In genomic region chr19:40717325-40717879, GRCh38 we compare ENCODE assay signal across 7 cellular contexts. TPM values are rescaled to one million over a fixed set of nuclear protein-coding genes. Genes with fewer than 3 reads are reported as not detected.
A peak's percentile ranks its signal among the peaks of the same experiment; 100 is the strongest.
DNase-seq lines count a peak whose midpoint lies in the region; ATAC-seq, FAIRE-seq and TF ChIP-seq lines count a peak whose summit lies in the region.

No MANE protein-coding gene starts in this region.

- H3K79me2 ChIP-seq in GM23338 (replicated peaks; ENCODE audit: insufficient read depth) = peaks cover 38% of the 10 kb centered on the region
- H3K79me2 ChIP-seq in fibroblast of lung (ENCODE audit: control insufficient read depth, insufficient read depth, low read length) = peaks cover 44% of the 10 kb centered on the region

- H3K27ac ChIP-seq in GM23338 (ENCODE audit: low read depth) = peak overlapping the region; percentile 83; the same call in 1 of the 2 replicates
- peak overlapping the region; percentile 98 for H3K27ac ChIP-seq in fibroblast of lung (ENCODE audit: insufficient read depth, low read length)
- peak overlapping the region; percentile 92 to 97 (median 94) for H3K27ac ChIP-seq in pancreas

- H3K4me1 Mint-ChIP-seq in GM23338 = peaks cover 25% of the 10 kb centered on the region

- H3F3A ChIP-seq in GM23338 (replicated peaks; ENCODE audit: low read depth) = peaks cover 15% of the 10 kb centered on the region; the same call in 1 of the 2 replicates

- H3K4me3 ChIP-seq in GM23338 = peak overlapping the region; percentile 99
- H3K4me3 ChIP-seq in fibroblast of lung (replicated peaks in 1 of 4; ENCODE audit: control extremely low read depth in 1 of 4, insufficient read depth in 1 of 4, low read depth in 3 of 4, low read length in 4 of 4) = peak overlapping the region; percentile 70 to 94 (median 78)
- H3K4me3 ChIP-seq in pancreas = peak overlapping the region; percentile 62 to 86 (median 69)

- H3K4me3 Mint-ChIP-seq in GM23338 = peak overlapping the region; percentile 79

- TF ChIP-seq CTCF in GM23338 (conservative IDR thresholded peaks at IDR 0.05; ENCODE audit: low read depth in 2 of 2) = no peak
- TF ChIP-seq CTCF in fibroblast of lung (conservative IDR thresholded peaks at IDR 0.05 in 1 of 2, IDR thresholded peaks at IDR 0.05 in 1 of 2; ENCODE audit: low read depth in 1 of 2, low read length in 2 of 2) = no peak
- TF ChIP-seq CTCF in pancreas (IDR thresholded peaks at IDR 0.05) = no peak

- FAIRE-seq in pancreas (lab: Jason Lieb, UNC) = no peak

- peak overlapping the region; percentile 86 for H3K9ac ChIP-seq in fibroblast of lung (ENCODE audit: insufficient read depth, low read length)

- no peak for DNase-seq in GM23338 (ENCODE audit: low spot score)
- peak; percentile 4 for DNase-seq in RPMI8226
- peak; percentile 12 to 21 for DNase-seq in fibroblast of lung (ENCODE audit: low read depth in 2 of 2)
- DNase-seq in pancreas = peak in 2 of 6 donors; percentile 48 to 85
- DNase-seq in NK-92 treated with Interleukin-12 subunit alpha and Interleukin-12 subunit beta, amount 100 ng/mL, for 24 hours (lab: John Stamatoyannopoulos, UW) = no peak
- DNase-seq in DMS153 (lab: John Stamatoyannopoulos, UW) = no peak

- H3K9me3 Mint-ChIP-seq in GM23338 = no peaks in the 10 kb centered on the region

- no peaks in the 10 kb centered on the region for H3K9me2 ChIP-seq in GM23338 (ENCODE audit: insufficient read depth)

- H4K20me1 ChIP-seq in GM23338 (replicated peaks; ENCODE audit: insufficient read depth) (peaks cover 10% of the 10 kb centered on the region; the same call in 1 of the 2 replicates), fibroblast of lung (ENCODE audit: control insufficient read depth, extremely low read depth, insufficient read depth, low read length) (no peaks in the 10 kb centered on the region)

- 0% methylated on average over 20 of the region's 20 CpGs for WGBS in pancreas, 2 donors

- peaks cover 6% of the 10 kb centered on the region; the same call in 1 of the 2 replicates for H3K36me3 ChIP-seq in GM23338 (ENCODE audit: insufficient read depth)
- no peaks in the 10 kb centered on the region for H3K36me3 ChIP-seq in fibroblast of lung (ENCODE audit: control insufficient read depth, insufficient read depth, low read length)
- no peaks in the 10 kb centered on the region for H3K36me3 ChIP-seq in pancreas

- no peaks in the 10 kb centered on the region for H3K9me3 ChIP-seq in fibroblast of lung (ENCODE audit: control insufficient read depth, insufficient read depth, low read depth, low read length)
- no peaks in the 10 kb centered on the region for H3K9me3 ChIP-seq in pancreas

- H3K27me3 Mint-ChIP-seq in GM23338 (ENCODE audit: insufficient read depth, low read depth, poor library complexity) = peaks cover 10% of the 10 kb centered on the region

- peak overlapping the region; percentile 83; the same call in 1 of the 2 replicates for H3K27ac Mint-ChIP-seq in GM23338

- H2AFZ ChIP-seq in GM23338 (peak overlapping the region; percentile 78), fibroblast of lung (ENCODE audit: low read length) (peak overlapping the region; percentile 29)

- H3K4me1 ChIP-seq in GM23338 (ENCODE audit: insufficient read depth) (peaks cover 22% of the 10 kb centered on the region), fibroblast of lung (ENCODE audit: control insufficient read depth, extremely low read depth, insufficient read depth, low read length) (peaks cover 8% of the 10 kb centered on the region), pancreas (peaks cover 21 to 26% (median 22%) of the 10 kb centered on the region in 3 donors)

- peaks cover 20% of the 10 kb centered on the region for H3K36me3 Mint-ChIP-seq in GM23338 (ENCODE audit: low read depth)

- H3K27me3 ChIP-seq in GM23338 (ENCODE audit: insufficient read depth) (no peaks in the 10 kb centered on the region), fibroblast of lung (ENCODE audit: control insufficient read depth, insufficient read depth, low read length) (no peaks in the 10 kb centered on the region), pancreas (no peaks in the 10 kb centered on the region)

- ATAC-seq in GM23338 (no peak), pancreas (no peak), GM18519 (IDR thresholded peaks at IDR 0.05; ENCODE audit: low FRiP score, unreplicated experiment) (no peak)

- peak overlapping the region; percentile 96 for H3K4me2 ChIP-seq in GM23338
- peak overlapping the region; percentile 92 for H3K4me2 ChIP-seq in fibroblast of lung (ENCODE audit: extremely low read depth, insufficient read depth, low read length)

- intact Hi-C loops in pancreas (cut with DNase I) = no loop called here

TF ChIP-seq in GM23338, 12 proteins besides CTCF, POLR2A, EP300 and RAD21 (continues in another document):
- no peak for TF ChIP-seq ZNF331 (CRISPR knock-in tag; IDR thresholded peaks at IDR 0.05; ENCODE audit: low read depth)
- TF ChIP-seq, protein P1, sequence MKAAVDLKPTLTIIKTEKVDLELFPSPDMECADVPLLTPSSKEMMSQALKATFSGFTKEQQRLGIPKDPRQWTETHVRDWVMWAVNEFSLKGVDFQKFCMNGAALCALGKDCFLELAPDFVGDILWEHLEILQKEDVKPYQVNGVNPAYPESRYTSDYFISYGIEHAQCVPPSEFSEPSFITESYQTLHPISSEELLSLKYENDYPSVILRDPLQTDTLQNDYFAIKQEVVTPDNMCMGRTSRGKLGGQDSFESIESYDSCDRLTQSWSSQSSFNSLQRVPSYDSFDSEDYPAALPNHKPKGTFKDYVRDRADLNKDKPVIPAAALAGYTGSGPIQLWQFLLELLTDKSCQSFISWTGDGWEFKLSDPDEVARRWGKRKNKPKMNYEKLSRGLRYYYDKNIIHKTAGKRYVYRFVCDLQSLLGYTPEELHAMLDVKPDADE (IDR thresholded peaks at IDR 0.05) = no peak
- no peak for TF ChIP-seq CREB1 (CRISPR knock-in tag; IDR thresholded peaks at IDR 0.05; ENCODE audit: low read depth)

RNA-seq across cellular contexts. Expression of gene ITPKC, which starts 0.5 kb away (rescaled TPM):
- total RNA-seq in GM23338 (2014; rRNA removed; shearing (Covaris generic)) = 9.8 and 12.6 TPM in 2 replicates
- polyA plus RNA-seq in GM23338 (2016; fragmentation: Nextera tagmentation; extraction: Ambion mirVana) = 5.3 and 5.4 TPM in 2 replicates
- total RNA-seq in fibroblast of lung = 19.5 and 23.1 TPM in 2 replicates
- 6.5 TPM in 2 replicates for polyA plus RNA-seq in fibroblast of lung
- 10.3 and 10.6 TPM in 2 replicates for polyA plus RNA-seq in fibroblast of lung (2012)
- polyA minus RNA-seq in fibroblast of lung (ENCODE audit: low replicate concordance) = 15.2 and 15.5 TPM in 2 replicates
- total RNA-seq in pancreas = 10 to 100 TPM in 3 of 6 donors, 1 to 10 TPM in 3; 6.9 to 12.6 (median 9.2) TPM
- polyA plus RNA-seq in pancreas = 10 to 100 TPM; 14.5 to 20.4 TPM

RNA-seq across cellular contexts. Expression of gene COQ8B, which starts 0.7 kb away (rescaled TPM):
- 42.6 and 59.6 TPM in 2 replicates for total RNA-seq in GM23338 (2014; rRNA removed; shearing (Covaris generic))
- polyA plus RNA-seq in GM23338 (2016; fragmentation: Nextera tagmentation; extraction: Ambion mirVana) = 13.4 and 13.9 TPM in 2 replicates
- total RNA-seq in fibroblast of lung = 28.0 and 43.4 TPM in 2 replicates
- 13.7 and 16.7 TPM in 2 replicates for polyA plus RNA-seq in fibroblast of lung
- polyA plus RNA-seq in fibroblast of lung (2012) = 17.2 and 24.4 TPM in 2 replicates
- 26.2 and 28.8 TPM in 2 replicates for polyA minus RNA-seq in fibroblast of lung (ENCODE audit: low replicate concordance)
- total RNA-seq in pancreas = 10 to 100 TPM; 12.7 to 28.6 (median 16.3) TPM
- polyA plus RNA-seq in pancreas = 10 to 100 TPM; 41.5 to 44.2 TPM

RNA-seq across cellular contexts. Expression of gene NUMBL, which starts 27.0 kb away (rescaled TPM):
- 21.6 and 28.5 TPM in 2 replicates for total RNA-seq in GM23338 (2014; rRNA removed; shearing (Covaris generic))
- polyA plus RNA-seq in GM23338 (2016; fragmentation: Nextera tagmentation; extraction: Ambion mirVana) (8.5 and 9.6 TPM in 2 replicates), fibroblast of lung (26.2 and 28.2 TPM in 2 replicates), pancreas (10 to 100 TPM; 14.7 to 16.2 TPM)
- total RNA-seq in fibroblast of lung (30.6 and 33.4 TPM in 2 replicates), pancreas (10 to 100 TPM in 1 of 6 donors, 1 to 10 TPM in 5; 3.2 to 19.1 (median 6.7) TPM)
- polyA plus RNA-seq in fibroblast of lung (2012) = 39.8 TPM in 2 replicates
- 45.4 and 48.6 TPM in 2 replicates for polyA minus RNA-seq in fibroblast of lung (ENCODE audit: low replicate concordance)

RNA-seq across cellular contexts. Expression of gene ACTMAP, which starts 32.9 kb away (rescaled TPM):
- total RNA-seq in GM23338 (2014; rRNA removed; shearing (Covaris generic)) = 10.3 and 14.9 TPM in 2 replicates
- polyA plus RNA-seq in GM23338 (2016; fragmentation: Nextera tagmentation; extraction: Ambion mirVana) (16.7 and 17.9 TPM in 2 replicates), fibroblast of lung (2.2 and 2.5 TPM in 2 replicates), pancreas (10 to 100 TPM in 1 of 2 donors, 1 to 10 TPM in 1; 6.1 to 10.1 TPM)
- total RNA-seq in fibroblast of lung (0.51 and 1.8 TPM in 2 replicates), pancreas (1 to 10 TPM; 3.2 to 6.3 (median 4.2) TPM)
- polyA plus RNA-seq in fibroblast of lung (2012) = 4.7 and 5.7 TPM in 2 replicates
- polyA minus RNA-seq in fibroblast of lung (ENCODE audit: low replicate concordance) = 11.6 and 15.6 TPM in 2 replicates

RNA-seq across cellular contexts. Expression of gene SNRPA, which starts 33.6 kb away (rescaled TPM):
- 239 and 295 TPM in 2 replicates for total RNA-seq in GM23338 (2014; rRNA removed; shearing (Covaris generic))
- polyA plus RNA-seq in GM23338 (2016; fragmentation: Nextera tagmentation; extraction: Ambion mirVana) (321 and 326 TPM in 2 replicates), fibroblast of lung (74.4 and 134 TPM in 2 replicates), pancreas (10 to 100 TPM; 28.0 to 32.0 TPM)
- total RNA-seq in fibroblast of lung (22.1 and 41.9 TPM in 2 replicates), pancreas (10 to 100 TPM; 18.9 to 33.0 (median 23.7) TPM)
- 54.5 and 108 TPM in 2 replicates for polyA plus RNA-seq in fibroblast of lung (2012)
- 179 and 323 TPM in 2 replicates for polyA minus RNA-seq in fibroblast of lung (ENCODE audit: low replicate concordance)

Comparison
In these comparisons a context has a peak if more than half of its experiments do, and no peak if none do; other contexts are left out.
1. DNase-seq: peak in RPMI8226 (single experiment) and fibroblast of lung (2 of 2); none in GM23338 (single experiment), NK-92 treated with Interleukin-12 subunit alpha and Interleukin-12 subunit beta, amount 100 ng/mL, for 24 hours (single experiment) and DMS153 (single experiment).
2. Peak in every context shown above with its lines, with median percentiles within 50 percentile points of each other: H3K27ac ChIP-seq and H3K4me3 ChIP-seq.